1 cellular context compared by ENCODE assay signal in the genomic region with DNA sequence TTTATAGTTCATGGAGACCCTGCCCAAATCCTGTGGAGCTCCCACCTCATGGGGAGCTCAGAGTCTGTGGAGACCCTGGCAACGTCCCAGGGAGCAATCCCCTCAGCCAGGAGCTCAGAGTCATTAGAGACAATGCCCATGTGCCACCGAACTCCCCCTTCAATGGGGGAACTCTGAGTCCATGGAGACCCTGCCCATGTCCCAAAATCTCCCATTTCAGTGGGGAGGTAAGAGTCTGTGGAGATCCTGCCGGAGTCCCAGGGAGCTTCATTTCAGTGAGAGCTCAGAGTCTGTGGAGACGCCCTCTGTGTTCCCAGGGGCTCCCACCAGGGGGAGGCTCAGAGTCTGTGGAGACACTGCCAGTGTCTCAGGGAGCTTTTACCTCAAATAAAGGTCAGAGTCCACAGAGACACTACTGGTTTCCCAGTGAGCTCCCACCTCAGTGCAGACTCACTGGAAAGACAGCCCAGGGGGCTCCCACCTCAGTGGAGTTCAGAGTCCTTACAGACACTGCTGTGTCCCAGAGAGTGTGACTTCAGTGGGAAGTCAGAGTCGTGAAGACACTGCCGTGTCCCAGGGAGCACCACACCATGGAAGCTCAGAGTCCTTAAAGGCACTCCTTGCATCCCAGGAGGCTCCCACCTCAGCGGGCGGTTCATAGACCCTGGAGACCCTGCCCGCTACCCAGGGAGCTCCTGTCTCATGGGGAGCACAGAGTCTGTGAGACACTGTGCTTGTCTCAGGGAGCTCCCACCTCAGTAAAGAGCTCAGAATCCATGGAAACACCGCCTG.
TF ChIP-seq lines count a peak whose summit lies in the region.

No MANE protein-coding gene starts in this region.

TF ChIP-seq in A549, 52 proteins besides CTCF, POLR2A, EP300 and RAD21:
- TF ChIP-seq FOXS1 (CRISPR knock-in tag; IDR thresholded peaks at IDR 0.05) (no peak), RARB (CRISPR knock-in tag; IDR thresholded peaks at IDR 0.05) (no peak), FOSL2 (IDR thresholded peaks at IDR 0.05) (no peak), FOSL2 (CRISPR knock-in tag; IDR thresholded peaks at IDR 0.05) (no peak), ZFP36 (IDR thresholded peaks at IDR 0.05; ENCODE audit: borderline replicate concordance, partially characterized antibody) (no peak), FOSB (CRISPR knock-in tag; IDR thresholded peaks at IDR 0.05) (no peak), ZNF302 (CRISPR knock-in tag; IDR thresholded peaks at IDR 0.05) (no peak), MAFK (IDR thresholded peaks at IDR 0.05; ENCODE audit: partially characterized antibody) (no peak), HOXB13 (CRISPR knock-in tag; IDR thresholded peaks at IDR 0.05; ENCODE audit: low read depth) (no peak), CHD4 (IDR thresholded peaks at IDR 0.05; ENCODE audit: borderline replicate concordance) (no peak), JUNB (IDR thresholded peaks at IDR 0.05) (no peak)
- TF ChIP-seq, protein P1, sequence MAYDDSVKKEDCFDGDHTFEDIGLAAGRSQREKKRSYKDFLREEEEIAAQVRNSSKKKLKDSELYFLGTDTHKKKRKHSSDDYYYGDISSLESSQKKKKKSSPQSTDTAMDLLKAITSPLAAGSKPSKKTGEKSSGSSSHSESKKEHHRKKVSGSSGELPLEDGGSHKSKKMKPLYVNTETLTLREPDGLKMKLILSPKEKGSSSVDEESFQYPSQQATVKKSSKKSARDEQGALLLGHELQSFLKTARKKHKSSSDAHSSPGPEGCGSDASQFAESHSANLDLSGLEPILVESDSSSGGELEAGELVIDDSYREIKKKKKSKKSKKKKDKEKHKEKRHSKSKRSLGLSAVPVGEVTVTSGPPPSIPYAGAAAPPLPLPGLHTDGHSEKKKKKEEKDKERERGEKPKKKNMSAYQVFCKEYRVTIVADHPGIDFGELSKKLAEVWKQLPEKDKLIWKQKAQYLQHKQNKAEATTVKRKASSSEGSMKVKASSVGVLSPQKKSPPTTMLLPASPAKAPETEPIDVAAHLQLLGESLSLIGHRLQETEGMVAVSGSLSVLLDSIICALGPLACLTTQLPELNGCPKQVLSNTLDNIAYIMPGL (CRISPR knock-in tag; IDR thresholded peaks at IDR 0.05; ENCODE audit: borderline replicate concordance), result no peak
- TF ChIP-seq, protein P2, sequence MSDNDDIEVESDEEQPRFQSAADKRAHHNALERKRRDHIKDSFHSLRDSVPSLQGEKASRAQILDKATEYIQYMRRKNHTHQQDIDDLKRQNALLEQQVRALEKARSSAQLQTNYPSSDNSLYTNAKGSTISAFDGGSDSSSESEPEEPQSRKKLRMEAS (IDR thresholded peaks at IDR 0.05), result no peak
- TF ChIP-seq, protein P3, sequence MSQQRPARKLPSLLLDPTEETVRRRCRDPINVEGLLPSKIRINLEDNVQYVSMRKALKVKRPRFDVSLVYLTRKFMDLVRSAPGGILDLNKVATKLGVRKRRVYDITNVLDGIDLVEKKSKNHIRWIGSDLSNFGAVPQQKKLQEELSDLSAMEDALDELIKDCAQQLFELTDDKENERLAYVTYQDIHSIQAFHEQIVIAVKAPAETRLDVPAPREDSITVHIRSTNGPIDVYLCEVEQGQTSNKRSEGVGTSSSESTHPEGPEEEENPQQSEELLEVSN (IDR thresholded peaks at IDR 0.05; ENCODE audit: borderline replicate concordance, low read depth), result no peak
